In the genomic region with DNA sequence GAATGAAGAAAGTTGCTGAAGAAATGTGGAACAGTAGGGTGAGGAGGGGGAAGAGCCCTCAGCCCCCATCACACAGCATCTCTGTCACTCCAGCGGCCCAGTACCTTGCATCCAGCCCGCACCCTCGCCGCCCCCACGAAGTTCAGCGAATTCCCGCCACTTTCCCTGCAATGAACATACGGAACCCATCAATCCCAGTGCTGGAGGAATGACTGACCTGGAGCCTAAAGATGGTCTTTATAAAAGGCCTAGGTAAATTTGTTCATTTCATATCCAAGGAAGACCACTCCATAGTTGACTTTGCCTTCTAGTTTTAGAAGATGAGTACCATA, we compare ENCODE assay signal across 8 cellular contexts. TPM values are rescaled to one million over a fixed set of nuclear protein-coding genes. Genes with fewer than 3 reads are reported as not detected.
DNase-seq lines count a peak whose midpoint lies in the region; ATAC-seq and TF ChIP-seq lines count a peak whose summit lies in the region.

No MANE protein-coding gene starts in this region.

- peaks cover 32 to 47% (median 44%) of the 10 kb centered on the region in 3 donors for H3K4me1 Mint-ChIP-seq in T-cell

- H3K36me3 ChIP-seq in GM23248 (ENCODE audit: low read depth): no peaks in the 10 kb centered on the region
- H3K36me3 ChIP-seq in gastroesophageal sphincter: no peaks in the 10 kb centered on the region

- ATAC-seq in T-cell (replicated peaks in 1 of 4) (no peak), gastroesophageal sphincter (no peak), foreskin keratinocyte (no peak)

- H3K4me2 ChIP-seq in GM23248 (ENCODE audit: unreplicated experiment): peak overlapping the region; percentile 97

- H3K9me3 Mint-ChIP-seq in T-cell: no peaks in the 10 kb centered on the region

- TF ChIP-seq POLR2A in gastroesophageal sphincter (IDR thresholded peaks at IDR 0.05): no peak

- peak overlapping the region; percentile 89 for H3K9ac ChIP-seq in GM23248

- H3K4me3 ChIP-seq in GM23248 (peak overlapping the region; percentile 93), gastroesophageal sphincter (peak overlapping the region in 1 of 2 donors; percentile 75), skin epidermis (peak overlapping the region in 6 of 7 experiments; percentile 48 to 90 (median 79))

- peaks cover 42% of the 10 kb centered on the region for H3K79me2 ChIP-seq in GM23248 (ENCODE audit: insufficient read depth)

- no peaks in the 10 kb centered on the region for H3K36me3 Mint-ChIP-seq in T-cell

- peaks cover 26% of the 10 kb centered on the region for H3F3A ChIP-seq in GM23248 (ENCODE audit: insufficient read depth)

- H3K27me3 ChIP-seq in GM23248 (replicated peaks; ENCODE audit: insufficient read depth): no peaks in the 10 kb centered on the region
- H3K27me3 ChIP-seq in gastroesophageal sphincter: no peaks in the 10 kb centered on the region
- no peaks in the 10 kb centered on the region for H3K27me3 ChIP-seq in foreskin keratinocyte

- H3K9me2 ChIP-seq in GM23248 (ENCODE audit: insufficient read depth): no peaks in the 10 kb centered on the region

- peaks cover 26% of the 10 kb centered on the region for H3K4me1 ChIP-seq in GM23248 (ENCODE audit: insufficient read depth)
- peaks cover 2 to 30% (median 3%) of the 10 kb centered on the region in 3 donors for H3K4me1 ChIP-seq in gastroesophageal sphincter
- peaks cover 17% of the 10 kb centered on the region for H3K4me1 ChIP-seq in foreskin keratinocyte

- POLR2A ChIA-PET in T-cell (lab: Charles Lee): interaction anchor here in 1 of 2 donors (1.0 kb wide), 1 partner anchor 127 kb away, joined by 3 read pairs; no protein-coding TSS in a partner anchor

- DNase-seq in GM23248 (peak; percentile 16), T-cell (no peak), foreskin keratinocyte (no peak), SW 1271 (lab: John Stamatoyannopoulos, UW) (no peak), NCI-H524 (lab: John Stamatoyannopoulos, UW) (no peak), Ammon's horn (ENCODE audit: low spot score) (no peak)

- CTCF ChIA-PET in T-cell (lab: Charles Lee): interaction anchor here in 1 of 2 donors (0.7 kb wide), 1 partner anchor 1025 kb away, joined by 3 read pairs; a partner anchor contains a TSS

- peaks cover 28% of the 10 kb centered on the region; the same call in 1 of the 2 replicates for H4K20me1 ChIP-seq in GM23248 (ENCODE audit: insufficient read depth)

- TF ChIP-seq CTCF in gastroesophageal sphincter (IDR thresholded peaks at IDR 0.05): no peak
- no peak for TF ChIP-seq CTCF in foreskin keratinocyte (conservative IDR thresholded peaks at IDR 0.05)

- WGBS in GM23248 (ENCODE audit: low coverage in 1 of 2, low lambda C conversion rate in 2 of 2, missing lambda C conversion rate in 2 of 2), 2 experiments: 6 to 7% methylated on average over 8 of the region's 8 CpGs
- 55% methylated on average over 8 of the region's 8 CpGs; no CpG with 5 or more reads in 1 of the 2 donors for whole genome bisulfite sequencing in gastroesophageal sphincter (ENCODE audit: low coverage in 1 of 2), 2 donors

- H3K27ac ChIP-seq in GM23248: peak overlapping the region; percentile 80
- peak overlapping the region; percentile 89 to 99 (median 96) for H3K27ac ChIP-seq in gastroesophageal sphincter
- H3K27ac ChIP-seq in skin epidermis: peak overlapping the region in 20 of 21 experiments; percentile 93 to 100 (median 98)
- H3K27ac ChIP-seq in foreskin keratinocyte: no peak overlapping the region

- H2AFZ ChIP-seq in GM23248: peak overlapping the region; percentile 97

- H3K4me3 Mint-ChIP-seq in T-cell: peak overlapping the region; percentile 96 to 99 (median 96)

- in situ Hi-C loops in GM23248 (cut with MboI): no loop called here

- TF ChIP-seq EP300 in gastroesophageal sphincter (IDR thresholded peaks at IDR 0.05): no peak

- H3K9me3 ChIP-seq in GM23248 (ENCODE audit: low read depth) (no peaks in the 10 kb centered on the region), gastroesophageal sphincter (no peaks in the 10 kb centered on the region)

- no peaks in the 10 kb centered on the region for H3K27me3 Mint-ChIP-seq in T-cell

- H3K27ac Mint-ChIP-seq in T-cell: peak overlapping the region; percentile 91

RNA-seq across cellular contexts. Expression of a gene that starts 0.8 kb away (rescaled TPM):
- 133 and 137 TPM in 2 replicates for total RNA-seq in GM23248 (2014; rRNA removed; shearing (Covaris generic))
- polyA plus RNA-seq in GM23248 (2016; fragmentation: Nextera tagmentation; extraction: Ambion mirVana): 79.6 and 81.5 TPM in 2 replicates
- total RNA-seq in T-cell: 10 to 100 TPM; 42.3 to 51.9 (median 44.8) TPM
- 100 to 1,000 TPM; 170 to 345 (median 288) TPM for total RNA-seq in gastroesophageal sphincter
- total RNA-seq in foreskin keratinocyte: 128 and 129 TPM in 2 replicates
- 23.8 and 26.9 TPM in 2 replicates for polyA plus RNA-seq in foreskin keratinocyte
